In the genomic region with DNA sequence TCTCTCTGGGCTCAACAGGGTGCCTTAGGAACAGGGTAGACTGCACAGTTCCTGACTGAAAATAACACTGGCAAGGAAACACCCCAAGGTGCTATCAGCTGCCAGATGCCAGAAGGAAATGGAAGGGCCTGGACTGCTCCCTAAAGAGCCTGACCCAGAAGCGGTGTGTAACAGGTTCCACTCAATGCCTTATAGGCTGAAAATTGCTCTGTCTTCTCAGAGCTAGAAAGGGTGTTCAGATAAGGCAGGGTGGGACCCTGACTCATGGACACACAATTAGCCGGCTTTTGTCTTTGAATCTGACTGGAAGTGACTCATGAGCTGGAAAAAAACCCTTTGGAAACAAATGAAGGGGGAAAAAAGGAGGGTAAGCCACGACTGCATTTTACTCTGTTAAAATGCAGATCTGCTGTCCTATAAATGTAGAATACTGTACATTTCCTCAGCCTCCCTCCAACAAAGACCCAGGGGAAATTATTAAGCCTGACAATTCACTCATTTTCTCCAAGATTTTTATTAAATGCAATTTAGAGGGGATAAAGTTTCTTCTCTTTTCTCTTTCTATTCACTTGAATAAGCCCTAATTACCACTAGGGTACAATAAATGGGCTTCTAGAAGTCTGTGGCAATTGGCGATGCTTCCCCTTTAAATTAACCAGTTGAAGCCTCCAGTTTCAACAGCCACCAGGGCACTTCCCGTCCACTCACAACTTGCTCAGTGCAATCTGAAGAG, we compare ENCODE assay signal across 8 cellular contexts.
DNase-seq lines count a peak whose midpoint lies in the region; TF ChIP-seq lines count a peak whose summit lies in the region.

No MANE protein-coding gene starts in this region.

- H3K4me1 Mint-ChIP-seq in activated CD4-positive, alpha-beta T cell treated with anti-CD3 and anti-CD28 coated beads, Interleukin-2, amount 10 ng/mL, durations not matched to agents 24 days and 14 days: peaks cover 56% of the 10 kb centered on the region
- H3K4me1 Mint-ChIP-seq in neural crest cell: peaks cover 64% of the 10 kb centered on the region

- H3K4me3 ChIP-seq in WERI-Rb-1 (ENCODE audit: low read depth, low read length): no peak overlapping the region

- DNase-seq in activated CD4-positive, alpha-beta T cell treated with anti-CD3 and anti-CD28 coated beads, Interleukin-2, amount 10 ng/mL, durations not matched to agents 24 days and 14 days: no peak
- DNase-seq in activated CD4-positive, alpha-beta T cell treated with anti-CD3 and anti-CD28 coated beads, Interleukin-2, amount 50 U/mL, for 4 hours: no peak
- DNase-seq in MV-4-11 (lab: John Stamatoyannopoulos, UW) (peak; percentile 87), WERI-Rb-1 (no peak), fibroblast of gingiva (ENCODE audit: low read depth) (peak; percentile 40), neural crest cell (ENCODE audit: low read depth, low spot score) (no peak), mesenteric fat pad (ENCODE audit: low spot score) (no peak)
- DNase-seq in activated CD8-positive, alpha-beta memory T cell treated with anti-CD3 and anti-CD28 coated beads, Interleukin-2, amount 50 U/mL, for 4 hours: no peak

- H3K27ac Mint-ChIP-seq in activated CD4-positive, alpha-beta T cell treated with anti-CD3 and anti-CD28 coated beads, Interleukin-2, amount 10 ng/mL, durations not matched to agents 24 days and 14 days: peak overlapping the region; percentile 96
- peak overlapping the region; percentile 45 for H3K27ac Mint-ChIP-seq in neural crest cell (ENCODE audit: unreplicated experiment)

- peak overlapping the region; percentile 81 for H3K4me3 Mint-ChIP-seq in activated CD4-positive, alpha-beta T cell treated with anti-CD3 and anti-CD28 coated beads, Interleukin-2, amount 10 ng/mL, durations not matched to agents 24 days and 14 days
- H3K4me3 Mint-ChIP-seq in neural crest cell: peak overlapping the region; percentile 84

- H3K27me3 ChIP-seq in WERI-Rb-1 (ENCODE audit: insufficient read depth, low read depth, severe bottlenecking): no peaks in the 10 kb centered on the region

- peaks cover 2% of the 10 kb centered on the region for H3K27me3 Mint-ChIP-seq in activated CD4-positive, alpha-beta T cell treated with anti-CD3 and anti-CD28 coated beads, Interleukin-2, amount 10 ng/mL, durations not matched to agents 24 days and 14 days
- H3K27me3 Mint-ChIP-seq in neural crest cell (ENCODE audit: low read depth): peaks cover 11% of the 10 kb centered on the region

- H3K9me3 ChIP-seq in WERI-Rb-1 (ENCODE audit: severe bottlenecking): no peaks in the 10 kb centered on the region

- peak overlapping the region; percentile 97 for H3K27ac ChIP-seq in WERI-Rb-1

- no peaks in the 10 kb centered on the region for H3K36me3 ChIP-seq in WERI-Rb-1

- H3K36me3 Mint-ChIP-seq in activated CD4-positive, alpha-beta T cell treated with anti-CD3 and anti-CD28 coated beads, Interleukin-2, amount 10 ng/mL, durations not matched to agents 24 days and 14 days (ENCODE audit: low read depth): peaks cover 2% of the 10 kb centered on the region
- H3K36me3 Mint-ChIP-seq in neural crest cell (ENCODE audit: low read depth): no peaks in the 10 kb centered on the region

- peaks cover 5% of the 10 kb centered on the region for H3K9me3 Mint-ChIP-seq in activated CD4-positive, alpha-beta T cell treated with anti-CD3 and anti-CD28 coated beads, Interleukin-2, amount 10 ng/mL, durations not matched to agents 24 days and 14 days
- no peaks in the 10 kb centered on the region for H3K9me3 Mint-ChIP-seq in neural crest cell

- intact Hi-C loops in activated CD4-positive, alpha-beta T cell treated with anti-CD3 and anti-CD28 coated beads, Interleukin-2, amount 10 ng/mL, durations not matched to agents 24 days and 14 days (cut with micrococcal nuclease): loop anchor here (1.0 to 5.0 kb wide), 7 partner anchors 12 to 241 kb away; no protein-coding TSS in a partner anchor

- TF ChIP-seq CTCF in WERI-Rb-1 (IDR thresholded peaks at IDR 0.05; ENCODE audit: low read depth, low read length) (no peak), neural crest cell (conservative IDR thresholded peaks at IDR 0.05) (no peak)

Comparison
In these comparisons a context has a peak if more than half of its experiments do, and no peak if none do; other contexts are left out.
1. DNase-seq: peak in MV-4-11 (single experiment) and fibroblast of gingiva (single experiment); none in activated CD4-positive, alpha-beta T cell treated with anti-CD3 and anti-CD28 coated beads, Interleukin-2, amount 10 ng/mL, durations not matched to agents 24 days and 14 days (single experiment), activated CD4-positive, alpha-beta T cell treated with anti-CD3 and anti-CD28 coated beads, Interleukin-2, amount 50 U/mL, for 4 hours (0 of 2), WERI-Rb-1 (single experiment), neural crest cell (single experiment), mesenteric fat pad (single experiment) and activated CD8-positive, alpha-beta memory T cell treated with anti-CD3 and anti-CD28 coated beads, Interleukin-2, amount 50 U/mL, for 4 hours (single experiment).